ENCODE assay signal across 8 cellular contexts in genomic region chr7:79176859-79177477, GRCh38.
DNase-seq lines count a peak whose midpoint lies in the region; ATAC-seq, FAIRE-seq and TF ChIP-seq lines count a peak whose summit lies in the region.

No MANE protein-coding gene starts in this region.

- no peaks in the 10 kb centered on the region for H3K4me1 Mint-ChIP-seq in CD14-positive monocyte

- H3K4me1 ChIP-seq in esophagus muscularis mucosa (peaks cover 0 to 4% (median 0%) of the 10 kb centered on the region in 4 donors), osteoblast (ENCODE audit: insufficient read depth, low read length) (peaks cover under 1% of the 10 kb centered on the region)

- peaks cover 0 to 2% (median 0%) of the 10 kb centered on the region in 7 donors for H3K9me3 Mint-ChIP-seq in CD14-positive monocyte

- H2AFZ ChIP-seq in osteoblast (ENCODE audit: low read length): peak overlapping the region; percentile 40

- H3K4me3 ChIP-seq in esophagus muscularis mucosa: no peak overlapping the region
- peak overlapping the region; percentile 25 for H3K4me3 ChIP-seq in osteoblast (ENCODE audit: insufficient read depth, low read length)

- FAIRE-seq in GM12891 (lab: Jason Lieb, UNC): peak; percentile 51
- FAIRE-seq in RCC 7860 (lab: Jason Lieb, UNC): peak; percentile 81

- H3K4me3 Mint-ChIP-seq in CD14-positive monocyte: no peak overlapping the region

- H3K79me2 ChIP-seq in osteoblast (ENCODE audit: insufficient read depth, low read length): no peaks in the 10 kb centered on the region

- TF ChIP-seq CTCF in esophagus muscularis mucosa (IDR thresholded peaks at IDR 0.05) (peak; percentile 35 to 56 (median 55)), osteoblast (IDR thresholded peaks at IDR 0.05; ENCODE audit: extremely low read depth, low read depth, low read length) (peak; percentile 68), CD14-positive monocyte (IDR thresholded peaks at IDR 0.05) (no peak)

- H3K36me3 ChIP-seq in esophagus muscularis mucosa (no peaks in the 10 kb centered on the region), osteoblast (ENCODE audit: insufficient read depth, low read length) (no peaks in the 10 kb centered on the region)

- no peaks in the 10 kb centered on the region for H4K20me1 ChIP-seq in osteoblast (ENCODE audit: insufficient read depth, low read length)

- peaks cover 0 to 4% (median 0%) of the 10 kb centered on the region in 3 donors for H3K27me3 Mint-ChIP-seq in CD14-positive monocyte (ENCODE audit: low read depth in 3 of 3)

- H3K4me2 ChIP-seq in osteoblast (ENCODE audit: insufficient read depth, low read length): peak overlapping the region; percentile 64

- H3K27me3 ChIP-seq in esophagus muscularis mucosa (no peaks in the 10 kb centered on the region), osteoblast (ENCODE audit: insufficient read depth, low read length) (no peaks in the 10 kb centered on the region)

- no peaks in the 10 kb centered on the region for H3K36me3 Mint-ChIP-seq in CD14-positive monocyte

- intact Hi-C loops in esophagus muscularis mucosa (cut with DNase I): loop anchor here (10.0 kb wide), 1 partner anchor 662 kb away; no protein-coding TSS in a partner anchor
- intact Hi-C loops in CD14-positive monocyte (cut with micrococcal nuclease): no loop called here

- TF ChIP-seq EP300 in esophagus muscularis mucosa (IDR thresholded peaks at IDR 0.05): no peak

- DNase-seq in GM12891 (ENCODE audit: insufficient read length, low spot score): no peak
- peak; percentile 76 to 78 for DNase-seq in Kasumi-1 (lab: John Stamatoyannopoulos, UW)
- DNase-seq in RCC 7860 (ENCODE audit: low spot score): peak; percentile 38
- no peak for DNase-seq in esophagus muscularis mucosa (ENCODE audit: extremely low spot score)
- DNase-seq in osteoblast (ENCODE audit: insufficient read length, low spot score, missing footprints): peak; percentile 38
- DNase-seq in NCI-H1048 (lab: John Stamatoyannopoulos, UW): no peak
- DNase-seq in CD14-positive monocyte (ENCODE audit: low spot score): no peak

- no peak for ATAC-seq in GM18858 (IDR thresholded peaks at IDR 0.05; ENCODE audit: unreplicated experiment)

- H3K27ac ChIP-seq in esophagus muscularis mucosa (replicated peaks in 1 of 4): no peak overlapping the region
- no peak overlapping the region for H3K27ac ChIP-seq in osteoblast (ENCODE audit: low read depth, low read length)

- TF ChIP-seq POLR2A in GM12891 (IDR thresholded peaks at IDR 0.05; ENCODE audit: low read depth, low read length) (no peak), esophagus muscularis mucosa (IDR thresholded peaks at IDR 0.05; ENCODE audit: low read depth) (no peak)

- 16% methylated on average over 8 of the region's 8 CpGs for WGBS in esophagus muscularis mucosa

- no peaks in the 10 kb centered on the region for H3K9me3 ChIP-seq in esophagus muscularis mucosa
- H3K9me3 ChIP-seq in osteoblast (ENCODE audit: low read depth, low read length): no peaks in the 10 kb centered on the region

- H3K27ac Mint-ChIP-seq in CD14-positive monocyte: no peak overlapping the region

TF ChIP-seq in GM12891, 5 proteins besides CTCF, POLR2A, EP300 and RAD21:
- TF ChIP-seq PAX5 (IDR thresholded peaks at IDR 0.05; ENCODE audit: insufficient read depth, low read length, severe bottlenecking): no peak
- TF ChIP-seq POLR2AphosphoS5 (IDR thresholded peaks at IDR 0.05; ENCODE audit: low read depth, low read length): no peak
- TF ChIP-seq TAF1 (IDR thresholded peaks at IDR 0.05; ENCODE audit: low read depth, low read length): no peak
- TF ChIP-seq POU2F2 (IDR thresholded peaks at IDR 0.05; ENCODE audit: low read depth, low read length): no peak
- TF ChIP-seq SPI1 (IDR thresholded peaks at IDR 0.05; ENCODE audit: low read depth, low read length): no peak
TF ChIP-seq in GM12891: peak in this region for 0.

Comparison
In these comparisons a context has a peak if more than half of its experiments do, and no peak if none do; other contexts are left out.
1. DNase-seq: peak in Kasumi-1 (2 of 2), RCC 7860 (single experiment) and osteoblast (single experiment); none in GM12891 (single experiment), esophagus muscularis mucosa (single experiment), NCI-H1048 (single experiment) and CD14-positive monocyte (single experiment).